Comparison of ENCODE assay signal across 8 cellular contexts in the genomic region with DNA sequence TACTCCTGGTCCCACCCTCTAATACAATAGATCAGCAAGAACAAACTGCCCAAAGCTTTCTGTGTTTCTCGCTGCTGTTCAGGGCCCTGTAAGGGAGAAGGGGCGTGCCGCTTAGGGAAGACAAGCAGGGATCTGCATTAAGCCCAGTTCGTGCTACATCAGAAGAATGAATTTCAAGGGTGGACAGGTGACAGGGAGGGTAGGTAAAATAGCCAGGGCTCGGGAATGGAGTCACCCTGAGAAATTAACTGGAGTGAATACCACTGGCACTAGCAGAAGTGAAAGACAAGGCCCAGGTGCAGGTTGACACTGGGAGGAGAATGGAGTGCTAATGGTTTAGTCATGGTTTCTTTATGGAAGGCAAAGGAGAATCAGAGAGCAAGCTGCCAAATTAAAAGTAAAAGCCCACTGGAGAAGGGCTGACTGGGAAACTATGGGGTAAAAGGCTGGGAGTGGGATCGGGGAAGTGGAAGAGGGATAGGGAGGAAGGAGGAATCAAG.
DNase-seq lines count a peak whose midpoint lies in the region; ATAC-seq and TF ChIP-seq lines count a peak whose summit lies in the region.

No MANE protein-coding gene starts in this region.

- H3K27ac Mint-ChIP-seq in glutamatergic neuron (ENCODE audit: unreplicated experiment), result no peak overlapping the region

- H2AFZ ChIP-seq in parathyroid adenoma, result peak overlapping the region; percentile 50

- TF ChIP-seq CTCF in colonic mucosa (IDR thresholded peaks at IDR 0.05), result no peak
- no peak for TF ChIP-seq CTCF in parathyroid adenoma (IDR thresholded peaks at IDR 0.05)
- TF ChIP-seq CTCF in glutamatergic neuron (IDR thresholded peaks at IDR 0.05; ENCODE audit: partially characterized antibody, unreplicated experiment), result no peak

- peak overlapping the region; percentile 80 for H3K27ac ChIP-seq in colonic mucosa
- H3K27ac ChIP-seq in parathyroid adenoma, result no peak overlapping the region

- H3K4me1 Mint-ChIP-seq in glutamatergic neuron (ENCODE audit: low read depth, unreplicated experiment), result peaks cover 4% of the 10 kb centered on the region

- no peaks in the 10 kb centered on the region for H3K36me3 Mint-ChIP-seq in glutamatergic neuron (ENCODE audit: unreplicated experiment)

- no peak for ATAC-seq in GM18517 (IDR thresholded peaks at IDR 0.05; ENCODE audit: unreplicated experiment)
- ATAC-seq in GM21717 (IDR thresholded peaks at IDR 0.05; ENCODE audit: unreplicated experiment), result no peak

- H3K9ac ChIP-seq in colonic mucosa (ENCODE audit: low read depth in 2 of 2, low read length in 2 of 2) (peak overlapping the region in 1 of 2 donors; percentile 72), parathyroid adenoma (no peak overlapping the region)

- intact Hi-C loops in colonic mucosa (cut with DNase I), result no loop called here

- H3K4me3 Mint-ChIP-seq in glutamatergic neuron (ENCODE audit: unreplicated experiment), result no peak overlapping the region

- H3K79me2 ChIP-seq in parathyroid adenoma, result no peaks in the 10 kb centered on the region

- no peaks in the 10 kb centered on the region for H3K27me3 Mint-ChIP-seq in glutamatergic neuron (ENCODE audit: unreplicated experiment)

- no peaks in the 10 kb centered on the region for H3K9me3 Mint-ChIP-seq in glutamatergic neuron (ENCODE audit: unreplicated experiment)

- H3K36me3 ChIP-seq in colonic mucosa (no peaks in the 10 kb centered on the region), parathyroid adenoma (ENCODE audit: control insufficient read depth, insufficient read depth, low read length) (no peaks in the 10 kb centered on the region)

- DNase-seq in DMS53 (lab: John Stamatoyannopoulos, UW) (peak; percentile 80), NCI-H2029 (lab: John Stamatoyannopoulos, UW) (peak; percentile 53), colonic mucosa (peak; percentile 51), islet precursor cell (no peak), glutamatergic neuron (no peak)

- H3K4me3 ChIP-seq in colonic mucosa, result no peak overlapping the region
- H3K4me3 ChIP-seq in parathyroid adenoma (ENCODE audit: low read depth, low read length), result no peak overlapping the region

- H3K27me3 ChIP-seq in colonic mucosa (no peaks in the 10 kb centered on the region), parathyroid adenoma (ENCODE audit: control insufficient read depth, insufficient read depth, low read length) (no peaks in the 10 kb centered on the region)

- no peak overlapping the region for H3K4me2 ChIP-seq in parathyroid adenoma (ENCODE audit: low read length)

- no peaks in the 10 kb centered on the region for H3K9me3 ChIP-seq in colonic mucosa
- no peaks in the 10 kb centered on the region for H3K9me3 ChIP-seq in parathyroid adenoma (ENCODE audit: control insufficient read depth, low read length)

- H3K4me1 ChIP-seq in colonic mucosa (peaks cover 32% of the 10 kb centered on the region), parathyroid adenoma (peaks cover 8% of the 10 kb centered on the region)

Comparison
In these comparisons a context has a peak if more than half of its experiments do, and no peak if none do; other contexts are left out.
1. DNase-seq: peak in DMS53 (single experiment), NCI-H2029 (single experiment) and colonic mucosa (single experiment); none in islet precursor cell (single experiment) and glutamatergic neuron (single experiment).